ENCODE assay signal across 10 cellular contexts in genomic region chr17:59623151-59623550, GRCh38. TPM values are rescaled to one million over a fixed set of nuclear protein-coding genes. Genes with fewer than 3 reads are reported as not detected.
A peak's percentile ranks its signal among the peaks of the same experiment; 100 is the strongest.
DNase-seq lines count a peak whose midpoint lies in the region; ATAC-seq, FAIRE-seq and TF ChIP-seq lines count a peak whose summit lies in the region.
"Had no signal": no experiment of that assay in that cellular context is flagged by ENCODE, and none has a peak within 500 bp of the region (broad histone marks: within the 10 kb centered on the region; RNA-seq: fewer than 3 reads in every experiment).

No MANE protein-coding gene starts in this region.

- in situ Hi-C loops in K562 (cut with MboI) = no loop called here

- peak overlapping the region in 4 of 6 donors; percentile 4 to 98 (median 92) for H3K27ac Mint-ChIP-seq in naive B cell

- peaks cover 44% of the 10 kb centered on the region for H4K20me1 ChIP-seq in K562 (replicated peaks; ENCODE audit: control insufficient read depth, insufficient read depth, low read length)

- no peak for DNase-seq in AG04450 (ENCODE audit: low read depth, low spot score)
- no peak for DNase-seq in HFF-Myc (ENCODE audit: extremely low read depth, low read depth)
- DNase-seq in K562 (ENCODE audit: extremely low read depth in 1 of 4, low spot score in 3 of 4) = no peak
- DNase-seq in naive B cell = no peak
- DNase-seq in globus pallidus (ENCODE audit: low spot score) = no peak
- no peak for DNase-seq in epidermal melanocyte (ENCODE audit: insufficient read length, low spot score)
- no peak for DNase-seq in stimulated activated CD4-positive, alpha-beta T cell treated with anti-CD3 and anti-CD28 coated beads, Interleukin-12 subunit alpha, Interleukin-12 subunit beta, amount 100 ng/mL, for 4 hours
- DNase-seq: NCI-H1436 treated with DMSO at 0.1 percent for 48 hours had no signal

- H3K27me3 Mint-ChIP-seq in naive B cell = peaks cover 0 to 4% (median 0%) of the 10 kb centered on the region in 3 donors

- H3K4me2 ChIP-seq in K562 (ENCODE audit: insufficient read depth, low read length) = peak overlapping the region; percentile 56

- TF ChIP-seq RAD21 in K562 (CRISPR knock-in tag; conservative IDR thresholded peaks at IDR 0.05 in 1 of 2, IDR thresholded peaks at IDR 0.05 in 1 of 2) = no peak

- peaks cover 30 to 79% (median 71%) of the 10 kb centered on the region in 3 donors for H3K4me1 Mint-ChIP-seq in naive B cell

- H3K27me3 ChIP-seq in AG04450 (ENCODE audit: control insufficient read depth, insufficient read depth, low read length) = no peaks in the 10 kb centered on the region
- no peaks in the 10 kb centered on the region for H3K27me3 ChIP-seq in K562 (ENCODE audit: control insufficient read depth in 2 of 2, insufficient read depth in 2 of 2, low read length in 2 of 2)

- H3K4me3 ChIP-seq in AG04450 (ENCODE audit: low read depth, low read length) (peak overlapping the region; percentile 73), HFF-Myc (replicated peaks; ENCODE audit: low read depth, low read length) (peak overlapping the region; percentile 4; the same call in 1 of the 2 replicates), K562 (peak overlapping the region; percentile 97)

- no TSS peak for BruUV-seq in K562 (replicated peaks; lab: Mats Ljungman, UMichigan)

- CTCF ChIA-PET in AG04450 (lab: Charles Lee) (interaction anchor here (2.0 kb wide), 1 partner anchor 313 kb away, joined by 4 read pairs; no protein-coding TSS in a partner anchor), K562 (lab: Yijun Ruan, JAX; ENCODE audit: low intra/inter-chr PET ratio) (no interaction called here)

- peaks cover 61% of the 10 kb centered on the region for H3K36me3 ChIP-seq in K562 (ENCODE audit: control insufficient read depth, insufficient read depth, low read length)

- H3K4me3 Mint-ChIP-seq in naive B cell = peak overlapping the region in 5 of 8 donors; percentile 32 to 99 (median 90)

- peaks cover 6 to 23% of the 10 kb centered on the region in 2 experiments; a peak in 3 of 5 replicates for H3K4me1 ChIP-seq in K562 (replicated peaks in 1 of 2; ENCODE audit: control insufficient read depth in 2 of 2, insufficient read depth in 2 of 2, low read length in 2 of 2)

- no peak for FAIRE-seq in K562 (lab: Jason Lieb, UNC)

- POLR2A ChIA-PET in AG04450 (lab: Yijun Ruan, JAX) (no interaction called here), K562 (lab: Yijun Ruan, JAX) (interaction anchor here (0.6 to 7.4 kb wide), 3 partner anchors 10 to 965 kb away, joined by 3 to 45 read pairs (median 12); no protein-coding TSS in a partner anchor)

- no peak for TF ChIP-seq EP300 in K562 (IDR thresholded peaks at IDR 0.05; ENCODE audit: low read length)

- WGBS in K562 (ENCODE audit: insufficient coverage, low coverage, missing lambda C conversion rate) = 9% methylated on average over 2 of the region's 2 CpGs

- ATAC-seq in K562 (no peak), naive B cell (ENCODE audit: low read depth in 2 of 2) (no peak), GM18511 (IDR thresholded peaks at IDR 0.05; ENCODE audit: unreplicated experiment) (no peak)

- H3K9me3 ChIP-seq in AG04450 (ENCODE audit: control insufficient read depth, insufficient read depth, low read length) = no peaks in the 10 kb centered on the region; the same call in 1 of the 2 replicates
- no peaks in the 10 kb centered on the region for H3K9me3 ChIP-seq in K562 (replicated peaks; ENCODE audit: control insufficient read depth, insufficient read depth, low read depth, low read length)

- peaks cover 0 to 4% (median 0%) of the 10 kb centered on the region in 7 donors for H3K9me3 Mint-ChIP-seq in naive B cell

- H3K36me3 Mint-ChIP-seq in naive B cell = no peaks in the 10 kb centered on the region

- TF ChIP-seq POLR2A in K562 (conservative IDR thresholded peaks at IDR 0.05) = no peak

- no peaks in the 10 kb centered on the region for H3K9me1 ChIP-seq in K562 (ENCODE audit: control insufficient read depth, insufficient read depth, low read length)

- no peak overlapping the region for H2AFZ ChIP-seq in K562 (ENCODE audit: low read depth, low read length)
- H2AFZ ChIP-seq: parathyroid adenoma had no signal

- H3K27ac ChIP-seq in AG04450 (ENCODE audit: low read depth, low read length) = no peak overlapping the region
- no peak overlapping the region for H3K27ac ChIP-seq in K562 (ENCODE audit: extremely low read depth, low read depth, low read length)
- H3K27ac ChIP-seq: parathyroid adenoma had no signal

- peak overlapping the region in 1 of 2 experiments; percentile 96; a peak in 2 of 4 replicates for H3K9ac ChIP-seq in K562 (ENCODE audit: insufficient read depth in 1 of 2, low read depth in 2 of 2, low read length in 2 of 2)
- H3K9ac ChIP-seq: parathyroid adenoma had no signal

- intact Hi-C loops in K562 (cut with micrococcal nuclease) = loop anchor here (5.0 kb wide), 1 partner anchor 101 kb away; no protein-coding TSS in a partner anchor

- H3K79me2 ChIP-seq in K562 (ENCODE audit: control insufficient read depth, insufficient read depth, low read length) = peaks cover 95% of the 10 kb centered on the region

- TF ChIP-seq CTCF in AG04450 (IDR thresholded peaks at IDR 0.05; ENCODE audit: low read depth, low read length) (no peak), HFF-Myc (IDR thresholded peaks at IDR 0.05; ENCODE audit: low read depth, low read length, missing control alignments) (no peak), K562 (IDR thresholded peaks at IDR 0.05 in 2 of 3, conservative IDR thresholded peaks at IDR 0.05 in 1 of 3; ENCODE audit: insufficient read depth in 2 of 3, low read depth in 1 of 3, low read length in 3 of 3) (no peak)

TF ChIP-seq in K562, 482 proteins besides CTCF, POLR2A, EP300 and RAD21 (continues in another document):
- no peak for TF ChIP-seq NCOR1 (IDR thresholded peaks at IDR 0.05)
- TF ChIP-seq ZNF354B (CRISPR knock-in tag; IDR thresholded peaks at IDR 0.05) = no peak
- no peak for TF ChIP-seq RBM25 (IDR thresholded peaks at IDR 0.05; ENCODE audit: low read depth, low read length, severe bottlenecking)
- TF ChIP-seq, protein P1, sequence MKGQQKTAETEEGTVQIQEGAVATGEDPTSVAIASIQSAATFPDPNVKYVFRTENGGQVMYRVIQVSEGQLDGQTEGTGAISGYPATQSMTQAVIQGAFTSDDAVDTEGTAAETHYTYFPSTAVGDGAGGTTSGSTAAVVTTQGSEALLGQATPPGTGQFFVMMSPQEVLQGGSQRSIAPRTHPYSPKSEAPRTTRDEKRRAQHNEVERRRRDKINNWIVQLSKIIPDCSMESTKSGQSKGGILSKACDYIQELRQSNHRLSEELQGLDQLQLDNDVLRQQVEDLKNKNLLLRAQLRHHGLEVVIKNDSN (CRISPR knock-in tag; IDR thresholded peaks at IDR 0.05) = no peak

RNA-seq across cellular contexts. Expression of gene CLTC, which starts 3.5 kb away (rescaled TPM):
- polyA plus RNA-seq in AG04450 (2011; rRNA removed) (376 and 441 TPM in 2 replicates), K562 (2011; rRNA removed) (164 and 217 TPM in 2 replicates), K562 (2014; fragmentation: Illumina TruSeq; extraction: Trizol) (142 and 174 TPM in 2 replicates), K562 (2014; fragmentation: Nextera tagmentation; extraction: Ambion mirVana) (100 to 1,000 TPM; 122 to 134 TPM), K562 (2014; rRNA removed) (102 and 115 TPM in 2 replicates), naive B cell (ENCODE audit: low read depth in 6 of 6) (10 to 100 TPM; 15.5 to 46.8 (median 31.8) TPM)
- polyA minus RNA-seq in AG04450 (2011; rRNA and poly(A)+ RNA removed) = 646 and 947 TPM in 2 replicates
- 152 and 501 TPM in 2 replicates for total RNA-seq in K562 (2011; cell fraction: chromatin; rRNA removed; ENCODE audit: low replicate concordance)
- total RNA-seq in K562 (2011; cell fraction: nucleolus; rRNA removed) = 80.9 and 116 TPM in 2 replicates
- 164 and 204 TPM in 2 replicates for total RNA-seq in K562 (2011; cell fraction: nucleoplasm; rRNA removed)
- total RNA-seq in K562 (2014; rRNA removed) (136 and 150 TPM in 2 replicates), K562 (2014; rRNA removed; fragmentation: Illumina TruSeq; extraction: Trizol) (220 and 233 TPM in 2 replicates), K562 (2015; rRNA removed; fragmentation: Illumina TruSeq; extraction: Trizol) (184 and 195 TPM in 2 replicates), K562 (2021) (257 and 267 TPM in 2 replicates)
- polyA plus RNA-seq in K562 (2011; cell fraction: cytosol; rRNA removed) = 136 and 221 TPM in 2 replicates
- 85.8 and 125 TPM in 2 replicates for polyA plus RNA-seq in K562 (2011; cell fraction: nucleus; rRNA removed)
- polyA plus RNA-seq in K562 (2012) = 133 and 168 TPM in 2 replicates
- polyA minus RNA-seq in K562 (2011; rRNA and poly(A)+ RNA removed) = 705 and 852 TPM in 2 replicates
- polyA minus RNA-seq in K562 (2011; cell fraction: cytosol; rRNA and poly(A)+ RNA removed) = 435 and 548 TPM in 2 replicates
- 79.8 and 167 TPM in 2 replicates for polyA minus RNA-seq in K562 (2011; cell fraction: nucleus; rRNA and poly(A)+ RNA removed)

RNA-seq across cellular contexts. Expression of gene DHX40, which starts 57.7 kb away (rescaled TPM):
- polyA plus RNA-seq in AG04450 (2011; rRNA removed) (37.4 and 49.4 TPM in 2 replicates), K562 (2011; rRNA removed) (26.7 and 38.6 TPM in 2 replicates), K562 (2014; fragmentation: Illumina TruSeq; extraction: Trizol) (18.7 and 18.9 TPM in 2 replicates), K562 (2014; fragmentation: Nextera tagmentation; extraction: Ambion mirVana) (1 to 10 TPM; 7.2 to 7.3 TPM), K562 (2014; rRNA removed) (15.5 and 16.4 TPM in 2 replicates), naive B cell (ENCODE audit: low read depth in 6 of 6) (10 to 100 TPM; 22.6 to 33.6 (median 30.0) TPM)
- 14.9 and 30.8 TPM in 2 replicates for polyA minus RNA-seq in AG04450 (2011; rRNA and poly(A)+ RNA removed)
- total RNA-seq in K562 (2011; cell fraction: chromatin; rRNA removed; ENCODE audit: low replicate concordance) = 22.1 and 45.7 TPM in 2 replicates
- 8.0 and 11.2 TPM in 2 replicates for total RNA-seq in K562 (2011; cell fraction: nucleolus; rRNA removed)
- total RNA-seq in K562 (2011; cell fraction: nucleoplasm; rRNA removed) = 12.7 and 15.3 TPM in 2 replicates
- total RNA-seq in K562 (2014; rRNA removed) (17.0 and 21.7 TPM in 2 replicates), K562 (2014; rRNA removed; fragmentation: Illumina TruSeq; extraction: Trizol) (26.4 and 31.6 TPM in 2 replicates), K562 (2015; rRNA removed; fragmentation: Illumina TruSeq; extraction: Trizol) (18.5 and 21.4 TPM in 2 replicates), K562 (2021) (18.2 and 18.5 TPM in 2 replicates)
- 6.1 and 13.1 TPM in 2 replicates for polyA plus RNA-seq in K562 (2011; cell fraction: cytosol; rRNA removed)
- polyA plus RNA-seq in K562 (2011; cell fraction: nucleus; rRNA removed) = 10.3 and 17.9 TPM in 2 replicates
- 15.2 and 21.3 TPM in 2 replicates for polyA plus RNA-seq in K562 (2012)
- polyA minus RNA-seq in K562 (2011; rRNA and poly(A)+ RNA removed) = 45.2 and 48.4 TPM in 2 replicates
- 22.1 and 23.2 TPM in 2 replicates for polyA minus RNA-seq in K562 (2011; cell fraction: cytosol; rRNA and poly(A)+ RNA removed)
- polyA minus RNA-seq in K562 (2011; cell fraction: nucleus; rRNA and poly(A)+ RNA removed) = 11.0 and 15.9 TPM in 2 replicates

Comparison
In these comparisons a context has a peak if more than half of its experiments do, and no peak if none do; other contexts are left out.
1. H3K4me3 ChIP-seq: peak in every context shown above with its lines; median percentile 97 in K562; 73 in AG04450; 4 in HFF-Myc.